Comparison of ENCODE assay signal across 13 cellular contexts in genomic region chr1:161420763-161421455, GRCh38. TPM values are rescaled to one million over a fixed set of nuclear protein-coding genes. Genes with fewer than 3 reads are reported as not detected.
DNase-seq lines count a peak whose midpoint lies in the region; ATAC-seq, FAIRE-seq and TF ChIP-seq lines count a peak whose summit lies in the region.
"Had no signal": no experiment of that assay in that cellular context is flagged by ENCODE, and none has a peak within 500 bp of the region (broad histone marks: within the 10 kb centered on the region; RNA-seq: fewer than 3 reads in every experiment).

No MANE protein-coding gene starts in this region.

- POLR2A ChIA-PET in A549 (lab: Yijun Ruan, JAX), result no interaction called here
- POLR2A ChIA-PET in HCT116 (lab: Charles Lee), result no interaction called here
- POLR2A ChIA-PET in PC-9 (lab: Charles Lee; ENCODE audit: unreplicated experiment), result no interaction called here

- ATAC-seq in A549 (peak; percentile 49 to 50; a peak in 4 of 6 replicates), HCT116 (peak; percentile 72)

- peaks cover 14% of the 10 kb centered on the region for H3F3A ChIP-seq in PC-9 (ENCODE audit: insufficient read depth, low read depth)

- H3K27ac ChIP-seq in A549 (no peak overlapping the region), HCT116 (ENCODE audit: low read depth, low read length) (no peak overlapping the region), PC-9 (no peak overlapping the region)

- no peak overlapping the region for H2AFZ ChIP-seq in HCT116 (ENCODE audit: low read depth, low read length, poor library complexity, severe bottlenecking)
- no peak overlapping the region for H2AFZ ChIP-seq in PC-9

- intact Hi-C loops in HCT116 (cut with micrococcal nuclease), result no loop called here
- intact Hi-C loops in PC-9 (cut with micrococcal nuclease; ENCODE audit: unreplicated experiment), result loop anchor here (2.0 kb wide), 1 partner anchor 16 kb away; no protein-coding TSS in a partner anchor

- in situ Hi-C loops in KBM-7 (cut with MboI; ENCODE audit: low pct_unique_long_range_greater_than_20kb, low sequenced_read_pairs) (no loop called here), GM13977 (cut with MboI; ENCODE audit: low pct_unique_long_range_greater_than_20kb, low sequenced_read_pairs, unreplicated experiment) (no loop called here)

- CTCF ChIA-PET in A549 (lab: Yijun Ruan, JAX) (interaction anchor here (0.9 to 1.5 kb wide), 3 partner anchors 17 to 20 kb away, joined by 3 to 4 read pairs (median 3); no protein-coding TSS in a partner anchor), HCT116 (lab: Charles Lee) (interaction anchor here (0.8 kb wide), 1 partner anchor 19 kb away, joined by 3 read pairs; no protein-coding TSS in a partner anchor), PC-9 (lab: Charles Lee) (no interaction called here)

- FAIRE-seq in A549 (lab: Jason Lieb, UNC), result no peak

- H4K20me1 ChIP-seq in HCT116 (ENCODE audit: insufficient read depth) (no peaks in the 10 kb centered on the region), PC-9 (ENCODE audit: insufficient read depth) (no peaks in the 10 kb centered on the region)

- H3K9me3 ChIP-seq in A549 (no peaks in the 10 kb centered on the region), HCT116 (ENCODE audit: control insufficient read depth in 1 of 2, insufficient read depth in 1 of 2, low read depth in 1 of 2, low read length in 2 of 2) (no peaks in the 10 kb centered on the region), PC-9 (ENCODE audit: insufficient read depth, low read depth) (no peaks in the 10 kb centered on the region)

- TF ChIP-seq CTCF in A549 (IDR thresholded peaks at IDR 0.05), result no peak
- TF ChIP-seq CTCF in HCT116 (IDR thresholded peaks at IDR 0.05 in 2 of 3, conservative IDR thresholded peaks at IDR 0.05 in 1 of 3; ENCODE audit: borderline replicate concordance in 1 of 3, insufficient read depth in 1 of 3, low read depth in 2 of 3, low read length in 2 of 3), result no peak
- no peak for TF ChIP-seq CTCF in PC-9 (conservative IDR thresholded peaks at IDR 0.05)
- TF ChIP-seq CTCF in GM13977 (IDR thresholded peaks at IDR 0.05; ENCODE audit: extremely low read depth, insufficient read depth, missing control alignments), result no peak

- H3K4me3 ChIP-seq in A549, result no peak overlapping the region
- no peak overlapping the region for H3K4me3 ChIP-seq in HCT116 (replicated peaks in 1 of 2; ENCODE audit: low read depth in 1 of 2, low read length in 2 of 2)
- no peak overlapping the region; the same call in 1 of the 2 replicates for H3K4me3 ChIP-seq in PC-9
- H3K4me3 ChIP-seq in iPS-11a (ENCODE audit: low read depth, low read length), result peak overlapping the region; percentile 24

- TF ChIP-seq EP300 in A549 (IDR thresholded peaks at IDR 0.05), result no peak

- no peaks in the 10 kb centered on the region for H3K9me2 ChIP-seq in HCT116 (ENCODE audit: insufficient read depth)
- H3K9me2 ChIP-seq in PC-9 (ENCODE audit: insufficient read depth), result no peaks in the 10 kb centered on the region

- TF ChIP-seq RAD21 in A549 (conservative IDR thresholded peaks at IDR 0.05 in 1 of 2, IDR thresholded peaks at IDR 0.05 in 1 of 2) (no peak), HCT116 (IDR thresholded peaks at IDR 0.05; ENCODE audit: low read depth) (no peak)

- H3K36me3 ChIP-seq in HCT116 (ENCODE audit: control insufficient read depth in 1 of 2, insufficient read depth in 2 of 2, low read length in 2 of 2) (no peaks in the 10 kb centered on the region), PC-9 (ENCODE audit: low read depth) (no peaks in the 10 kb centered on the region)

- TF ChIP-seq POLR2A in A549 (IDR thresholded peaks at IDR 0.05; ENCODE audit: low read length) (no peak), HCT116 (IDR thresholded peaks at IDR 0.05; ENCODE audit: borderline replicate concordance, extremely low read depth, insufficient read depth, insufficient read length) (no peak)

- H3K79me2 ChIP-seq in HCT116 (ENCODE audit: insufficient read depth, low read length) (no peaks in the 10 kb centered on the region), PC-9 (ENCODE audit: low read depth) (no peaks in the 10 kb centered on the region)

- DNase-seq in A549 (ENCODE audit: low read depth in 1 of 2, low spot score in 1 of 2), result peak; percentile 16 to 73
- peak; percentile 69 for DNase-seq in HCT116 (ENCODE audit: low read depth, low spot score)
- DNase-seq in PC-9, result no peak
- no peak for DNase-seq in retina
- DNase-seq in KBM-7, result no peak
- no peak for DNase-seq in GM13977 (ENCODE audit: low spot score)
- no peak for DNase-seq in SKM-1 treated with dmso at 0.1 percent for 144 hours (lab: John Stamatoyannopoulos, UW; ENCODE audit: unreplicated experiment)
- DNase-seq: activated CD8-positive, alpha-beta memory T cell treated with anti-CD3 and anti-CD28 coated beads, Interleukin-2, amount 10 ng/mL, durations not matched to agents 7 days and 5 days had no signal

- H3K27me3 ChIP-seq in HCT116 (ENCODE audit: insufficient read depth, low read length) (no peaks in the 10 kb centered on the region), PC-9 (ENCODE audit: insufficient read depth, low read depth) (no peaks in the 10 kb centered on the region)

- no TSS peak for BruUV-seq in HCT116 (replicated peaks; lab: Mats Ljungman, UMichigan)
- no TSS peak for BruUV-seq in PC-9 (replicated peaks; lab: Mats Ljungman, UMichigan)

- H3K9ac ChIP-seq in HCT116 (ENCODE audit: low read length), result 0 out of 2 replicates have a peak overlapping the region, but pooled peaks have one; percentile 10

- 65% methylated on average over 24 of the region's 24 CpGs for WGBS in A549 (ENCODE audit: missing lambda C conversion rate)

- H3K4me1 ChIP-seq in A549 (peaks cover 10% of the 10 kb centered on the region; the same call in 1 of the 3 replicates), HCT116 (ENCODE audit: control insufficient read depth in 1 of 2, insufficient read depth in 2 of 2, low read length in 2 of 2) (peaks cover 17 to 42% of the 10 kb centered on the region in 2 experiments), PC-9 (replicated peaks; ENCODE audit: insufficient read depth) (no peaks in the 10 kb centered on the region; the same call in 1 of the 2 replicates)

- RAD21 ChIA-PET in HCT116 (lab: Charles Lee; ENCODE audit: low non-redundant PET in 1 of 2, low total read pairs in 2 of 2, uncharacterized antibody in 2 of 2, unreplicated experiment in 2 of 2), result no interaction called here

- H3K4me2 ChIP-seq in A549 (peak overlapping the region; percentile 45), HCT116 (ENCODE audit: low read length) (peak overlapping the region; percentile 54), PC-9 (peak overlapping the region; percentile 70)

TF ChIP-seq in A549, 52 proteins besides CTCF, POLR2A, EP300 and RAD21 (continues in another document):
- TF ChIP-seq CBX8 (IDR thresholded peaks at IDR 0.05) (no peak), EHF (CRISPR knock-in tag; IDR thresholded peaks at IDR 0.05) (no peak), TP53 (CRISPR knock-in tag; IDR thresholded peaks at IDR 0.05) (no peak), HMGXB4 (CRISPR knock-in tag; IDR thresholded peaks at IDR 0.05; ENCODE audit: borderline replicate concordance) (no peak), FOXS1 (CRISPR knock-in tag; IDR thresholded peaks at IDR 0.05) (no peak), NFE2L2 (conservative IDR thresholded peaks at IDR 0.05; ENCODE audit: low read length) (no peak), NPAS2 (CRISPR knock-in tag; IDR thresholded peaks at IDR 0.05; ENCODE audit: borderline replicate concordance) (no peak), ZSCAN20 (CRISPR knock-in tag; IDR thresholded peaks at IDR 0.05) (no peak), HDAC2 (IDR thresholded peaks at IDR 0.05) (no peak)

TF ChIP-seq in HCT116, 20 proteins besides CTCF, POLR2A, EP300 and RAD21:
- TF ChIP-seq ZFX (IDR thresholded peaks at IDR 0.05), result no peak
- peak; percentile 66; the same call in 1 of the 2 replicates for TF ChIP-seq ATF3 (IDR thresholded peaks at IDR 0.05)
- 0 out of 2 replicates have a peak, but pooled peaks have one; percentile 34 for TF ChIP-seq CBX3 (IDR thresholded peaks at IDR 0.05; ENCODE audit: low read depth)
TF ChIP-seq in HCT116: peak in this region for 2.

RNA-seq across cellular contexts. Expression of gene CFAP126, which starts 53.2 kb away (rescaled TPM):
- polyA plus RNA-seq in A549 (2011; rRNA removed) (not detected in 2 replicates), A549 (2017; fragmentation: RNase III; extraction: RNeasy Plus Mini Kit Qiagen cat#74134 plus additional on column Dnase treatment) (not detected in 3 replicates)
- not detected in 2 replicates for polyA plus RNA-seq in A549 (2012; cell fraction: cytosol; rRNA removed)
- polyA plus RNA-seq in A549 (2012; cell fraction: nucleus; rRNA removed), result not detected in 2 replicates
- not detected in 2 replicates for polyA minus RNA-seq in A549 (2011; rRNA and poly(A)+ RNA removed)
- total RNA-seq in HCT116 (2021; ENCODE audit: unreplicated experiment) (not detected), PC-9 (2021) (1.5 TPM in 1 of 2 replicates, not detected in the other)
- polyA plus RNA-seq in HCT116 (2012), result not detected in 2 replicates
- total RNA-seq: activated CD8-positive, alpha-beta memory T cell treated with anti-CD3 and anti-CD28 coated beads, Interleukin-2, amount 10 ng/mL, durations not matched to agents 7 days and 5 days; myocyte; T-helper 1 cell treated with Interleukin-12 subunit alpha and Interleukin-12 subunit beta and Interleukin-4 antibody, amounts not matched to agents 30 ng/mL and 1 ng/mL, for 36 hours; urinary bladder had no signal
- polyA plus RNA-seq: BJ, urinary bladder had no signal

Comparison
In these comparisons a context has a peak if more than half of its experiments do, and no peak if none do; other contexts are left out.
1. DNase-seq: peak in A549 (2 of 2) and HCT116 (single experiment); none in PC-9 (0 of 2), retina (single experiment), KBM-7 (single experiment), GM13977 (single experiment) and SKM-1 treated with dmso at 0.1 percent for 144 hours (single experiment).
2. Peak in every context shown above with its lines, with median percentiles within 50 percentile points of each other: H3K4me2 ChIP-seq.